Comparison of ENCODE assay signal across 21 cellular contexts in genomic region chr20:31617432-31618104, GRCh38. TPM values are rescaled to one million over a fixed set of nuclear protein-coding genes. Genes with fewer than 3 reads are reported as not detected.
DNase-seq lines count a peak whose midpoint lies in the region; ATAC-seq, FAIRE-seq and TF ChIP-seq lines count a peak whose summit lies in the region.
"Had no signal": no experiment of that assay in that cellular context is flagged by ENCODE, and none has a peak within 500 bp of the region (broad histone marks: within the 10 kb centered on the region; RNA-seq: fewer than 3 reads in every experiment).

No MANE protein-coding gene starts in this region.

- H3K4ac ChIP-seq in H1 (replicated peaks; ENCODE audit: insufficient read length, low read depth, low read length), result no peak overlapping the region

- peak overlapping the region; percentile 75; the same call in 1 of the 2 replicates for H2BK12ac ChIP-seq in H1 (ENCODE audit: low read depth, low read length)

- DNase-seq in GM12891 (ENCODE audit: insufficient read length, low spot score), result no peak
- peak; percentile 84 to 94 for DNase-seq in NOMO-1 (lab: John Stamatoyannopoulos, UW; ENCODE audit: unreplicated experiment in 2 of 2)
- no peak for DNase-seq in H1 (ENCODE audit: low read depth in 1 of 2, low spot score in 2 of 2)
- DNase-seq in MG63, result no peak
- DNase-seq in NCI-H748 (lab: John Stamatoyannopoulos, UW; ENCODE audit: unreplicated experiment), result no peak
- DNase-seq: activated CD8-positive, alpha-beta memory T cell treated with anti-CD3 and anti-CD28 coated beads for 24 hours; anterior cingulate cortex; cerebellar nuclear complex; heart right ventricle; HFFc6; islet precursor cell; mammary epithelial cell; NCI-H2029; NCI-H446 treated with DMSO at 0.1 percent for 48 hours had no signal

- WGBS in H1 (ENCODE audit: extremely low coverage in 1 of 2, insufficient coverage in 1 of 2, insufficient read length in 1 of 2, insufficient replicate concordance in 2 of 2, low coverage in 1 of 2, low lambda C conversion rate in 2 of 2, missing lambda C conversion rate in 1 of 2), 2 experiments, result 92% methylated on average over 5 of the region's 6 CpGs; no CpG with 5 or more reads in 1 of the 2 experiments

- H3K23me2 ChIP-seq in H1 (ENCODE audit: low read depth, low read length), result no peaks in the 10 kb centered on the region

- POLR2A ChIA-PET in H1 (lab: Charles Lee; ENCODE audit: partially characterized antibody), result interaction anchor here (1.4 to 26.1 kb wide), 2 partner anchors 12 to 49 kb away, joined by 3 to 1033 read pairs; no protein-coding TSS in a partner anchor

- no peaks in the 10 kb centered on the region for H3K9me3 ChIP-seq in BLaER1 treated with 17β-estradiol and CSF1 and Interleukin-3, amounts not matched to agents 10 nM and 100 nM (replicated peaks in 1 of 11)
- H3K9me3 ChIP-seq in H1 (ENCODE audit: insufficient read depth in 2 of 2, low read depth in 1 of 2, low read length in 1 of 2), result no peaks in the 10 kb centered on the region
- H3K9me3 ChIP-seq in MG63, result no peaks in the 10 kb centered on the region
- H3K9me3 ChIP-seq: heart right ventricle had no signal

- no peak overlapping the region for H3K14ac ChIP-seq in H1 (ENCODE audit: insufficient read length)

- no peaks in the 10 kb centered on the region for H3K36me3 ChIP-seq in BLaER1 treated with 17β-estradiol and CSF1 and Interleukin-3, amounts not matched to agents 10 nM and 100 nM
- no peaks in the 10 kb centered on the region for H3K36me3 ChIP-seq in H1 (ENCODE audit: control insufficient read depth in 2 of 4, insufficient read depth in 4 of 4, low read length in 3 of 4)
- no peaks in the 10 kb centered on the region for H3K36me3 ChIP-seq in MG63
- H3K36me3 ChIP-seq: heart right ventricle, neural progenitor cell had no signal

- no peak overlapping the region for H2AFZ ChIP-seq in H1 (ENCODE audit: low read length)
- H2AFZ ChIP-seq: neural progenitor cell had no signal

- no peak overlapping the region for H4K5ac ChIP-seq in H1 (ENCODE audit: insufficient read length, low read depth, low read length)

- peak overlapping the region; percentile 37 to 82 (median 63); a peak in 20 of 22 replicates for H3K4me2 ChIP-seq in BLaER1 treated with 17β-estradiol and CSF1 and Interleukin-3, amounts not matched to agents 10 nM and 100 nM
- H3K4me2 ChIP-seq in H1 (ENCODE audit: insufficient read depth in 1 of 2, low read depth in 2 of 2, low read length in 2 of 2), result no peak overlapping the region
- H3K4me2 ChIP-seq: neural progenitor cell had no signal

- TF ChIP-seq CTCF in H1 (IDR thresholded peaks at IDR 0.05; ENCODE audit: control extremely low read depth in 1 of 3, insufficient read depth in 1 of 3, low read depth in 1 of 3, low read length in 3 of 3), result no peak

- CTCF ChIA-PET in H1 (lab: Charles Lee; ENCODE audit: partially characterized antibody), result interaction anchor here (0.8 to 32.8 kb wide), 4 partner anchors 17 to 106 kb away, joined by 3 to 1559 read pairs (median 6); no protein-coding TSS in a partner anchor

- TF ChIP-seq POLR2A in GM12891 (IDR thresholded peaks at IDR 0.05; ENCODE audit: low read depth, low read length) (no peak), H1 (IDR thresholded peaks at IDR 0.05; ENCODE audit: control extremely low read depth in 1 of 2, low read depth in 2 of 2, low read length in 2 of 2) (no peak)

- peak overlapping the region in 10 of 11 experiments; percentile 14 to 70 (median 46); a peak in 19 of 22 replicates for H3K27ac ChIP-seq in BLaER1 treated with 17β-estradiol and CSF1 and Interleukin-3, amounts not matched to agents 10 nM and 100 nM
- no peak overlapping the region for H3K27ac ChIP-seq in H1 (ENCODE audit: low read depth, low read length)
- H3K27ac ChIP-seq: neural progenitor cell had no signal

- H2AK5ac ChIP-seq in H1 (ENCODE audit: low read depth, low read length), result no peak overlapping the region

- peak overlapping the region in 3 of 11 experiments; percentile 31 to 42 (median 32); a peak in 5 of 22 replicates for H3K9ac ChIP-seq in BLaER1 treated with 17β-estradiol and CSF1 and Interleukin-3, amounts not matched to agents 10 nM and 100 nM
- no peak overlapping the region for H3K9ac ChIP-seq in H1 (replicated peaks in 1 of 4; ENCODE audit: extremely low read depth in 1 of 4, low read depth in 3 of 4, low read length in 3 of 4)
- H3K9ac ChIP-seq: neural progenitor cell had no signal

- no peak for TF ChIP-seq RAD21 in H1 (IDR thresholded peaks at IDR 0.05 in 1 of 2, conservative IDR thresholded peaks at IDR 0.05 in 1 of 2; ENCODE audit: low read depth in 2 of 2, low read length in 2 of 2)

- no peak overlapping the region for H4K91ac ChIP-seq in H1 (replicated peaks; ENCODE audit: insufficient read length, low read length)

- H3K4me1 ChIP-seq in BLaER1 treated with 17β-estradiol and CSF1 and Interleukin-3, amounts not matched to agents 10 nM and 100 nM, result peaks cover 13 to 36% (median 30%) of the 10 kb centered on the region in 10 experiments; a peak in 19 of 20 replicates
- no peaks in the 10 kb centered on the region; a peak in 1 of 7 replicates for H3K4me1 ChIP-seq in H1 (replicated peaks in 1 of 4; ENCODE audit: control insufficient read depth in 3 of 4, insufficient read depth in 4 of 4, low read length in 3 of 4)
- H3K4me1 ChIP-seq: neural progenitor cell had no signal

- H3K56ac ChIP-seq in H1 (replicated peaks; ENCODE audit: insufficient read length, low read depth, low read length), result no peak overlapping the region

- no peak overlapping the region for H4K8ac ChIP-seq in H1 (ENCODE audit: extremely low read depth, insufficient read depth, low read length)

- peak; percentile 43 for FAIRE-seq in GM12891 (lab: Jason Lieb, UNC)
- FAIRE-seq in H1 (lab: Jason Lieb, UNC), result no peak
- FAIRE-seq: TTC549 had no signal

- H2BK120ac ChIP-seq in H1 (replicated peaks; ENCODE audit: low read depth, low read length), result no peak overlapping the region

- no peak overlapping the region for H2BK5ac ChIP-seq in H1 (ENCODE audit: low read depth, low read length)

- H3K18ac ChIP-seq in H1 (ENCODE audit: extremely low read depth, low read length), result no peak overlapping the region

- no peak overlapping the region for H3K23ac ChIP-seq in H1 (ENCODE audit: insufficient read length)

- no peak for TF ChIP-seq EP300 in H1 (IDR thresholded peaks at IDR 0.05; ENCODE audit: borderline replicate concordance in 1 of 2, low read depth in 2 of 2, low read length in 2 of 2)

- no peaks in the 10 kb centered on the region for H4K20me1 ChIP-seq in BLaER1 treated with 17β-estradiol and CSF1 and Interleukin-3, amounts not matched to agents 10 nM and 100 nM
- H4K20me1 ChIP-seq in H1 (replicated peaks in 1 of 2; ENCODE audit: control insufficient read depth in 1 of 2, insufficient read depth in 2 of 2, low read length in 2 of 2), result no peaks in the 10 kb centered on the region

- H3K79me2 ChIP-seq in H1 (ENCODE audit: control insufficient read depth in 1 of 2, insufficient read depth in 2 of 2, low read length in 2 of 2), result no peaks in the 10 kb centered on the region

- no peak overlapping the region for H3K4me3 ChIP-seq in BLaER1 treated with 17β-estradiol and CSF1 and Interleukin-3, amounts not matched to agents 10 nM and 100 nM
- no peak overlapping the region for H3K4me3 ChIP-seq in H1 (ENCODE audit: extremely low read depth in 1 of 4, insufficient read depth in 2 of 4, low read depth in 3 of 4, low read length in 4 of 4)
- no peak overlapping the region for H3K4me3 ChIP-seq in MG63
- H3K4me3 ChIP-seq: heart right ventricle, neural progenitor cell had no signal

- H3K79me1 ChIP-seq in H1 (ENCODE audit: low read depth, low read length), result no peaks in the 10 kb centered on the region

- no peak overlapping the region for H2BK20ac ChIP-seq in H1 (ENCODE audit: low read length)

- no peaks in the 10 kb centered on the region for H3K27me3 ChIP-seq in BLaER1 treated with 17β-estradiol and CSF1 and Interleukin-3, amounts not matched to agents 10 nM and 100 nM
- H3K27me3 ChIP-seq in H1 (replicated peaks in 1 of 4; ENCODE audit: control insufficient read depth in 3 of 4, extremely low read depth in 1 of 4, insufficient read depth in 3 of 4, low read length in 3 of 4), result no peaks in the 10 kb centered on the region; a peak in 2 of 7 replicates
- no peaks in the 10 kb centered on the region for H3K27me3 ChIP-seq in MG63
- H3K27me3 ChIP-seq: heart right ventricle, neural progenitor cell had no signal

- no peak overlapping the region for H2BK15ac ChIP-seq in H1 (ENCODE audit: low read length)

- no peak for ATAC-seq in HG03196 (IDR thresholded peaks at IDR 0.05; ENCODE audit: unreplicated experiment)
- ATAC-seq: heart right ventricle had no signal

TF ChIP-seq in GM12891, 5 proteins besides CTCF, POLR2A, EP300 and RAD21 (continues in another document):
- TF ChIP-seq POU2F2 (IDR thresholded peaks at IDR 0.05; ENCODE audit: low read depth, low read length) (no peak), POLR2AphosphoS5 (IDR thresholded peaks at IDR 0.05; ENCODE audit: low read depth, low read length) (no peak)

TF ChIP-seq in H1, 55 proteins besides CTCF, POLR2A, EP300 and RAD21 (continues in another document):
- TF ChIP-seq KDM1A (IDR thresholded peaks at IDR 0.05; ENCODE audit: borderline replicate concordance, low read length) (no peak), POU5F1 (IDR thresholded peaks at IDR 0.05; ENCODE audit: low read depth, low read length) (no peak)

RNA-seq across cellular contexts. Expression of gene ID1, which starts 12.5 kb away (rescaled TPM):
- polyA plus RNA-seq in GM12891 (2012; ENCODE audit: low read depth, missing spikeins), result 0.53 TPM
- 120 and 131 TPM in 2 replicates for total RNA-seq in H1 (2021; fragmentation: NEBNext Ultra II Directional; extraction: Animal tissue kit (Norgen Biotek cat#: 25700))
- 357 and 566 TPM in 2 replicates for polyA plus RNA-seq in H1 (2011; rRNA removed)
- polyA plus RNA-seq in H1 (2011; cell fraction: cytosol; rRNA removed), result 348 TPM
- 267 TPM for polyA plus RNA-seq in H1 (2011; cell fraction: nucleus; rRNA removed)
- 86.5 to 154 TPM (median 117 TPM) in 4 replicates for polyA plus RNA-seq in H1 (2012, experiment 1 of 2)
- 207 TPM for polyA plus RNA-seq in H1 (2012, experiment 2 of 2)
- polyA plus RNA-seq in H1 (2013, experiment 1 of 2), result 89.8 TPM
- polyA plus RNA-seq in H1 (2013, experiment 2 of 2), result 87.6 TPM
- polyA minus RNA-seq in H1 (2011; rRNA and poly(A)+ RNA removed), result 27.5 and 45.7 TPM in 2 replicates
- polyA minus RNA-seq in H1 (2011; cell fraction: cytosol; rRNA and poly(A)+ RNA removed), result 181 TPM
- 200 TPM for polyA minus RNA-seq in H1 (2011; cell fraction: nucleus; rRNA and poly(A)+ RNA removed)
- 363 and 396 TPM in 2 replicates for total RNA-seq in MG63 (2014; rRNA removed; shearing (Covaris generic); ENCODE audit: low replicate concordance)

RNA-seq across cellular contexts. Expression of gene COX4I2, which starts 20.1 kb away (rescaled TPM):
- polyA plus RNA-seq in GM12891 (2012; ENCODE audit: low read depth, missing spikeins), result not detected
- total RNA-seq in H1 (2021; fragmentation: NEBNext Ultra II Directional; extraction: Animal tissue kit (Norgen Biotek cat#: 25700)), result not detected in 2 replicates
- polyA plus RNA-seq in H1 (2011; rRNA removed), result 0.26 and 0.97 TPM in 2 replicates
- 0.14 TPM for polyA plus RNA-seq in H1 (2011; cell fraction: cytosol; rRNA removed)
- polyA plus RNA-seq in H1 (2011; cell fraction: nucleus; rRNA removed), result not detected
- polyA plus RNA-seq in H1 (2012, experiment 1 of 2), result 0.64 TPM in 1 of 4 replicates, not detected in the others
- not detected for polyA plus RNA-seq in H1 (2012, experiment 2 of 2)
- polyA plus RNA-seq in H1 (2013, experiment 1 of 2), result not detected
- not detected for polyA plus RNA-seq in H1 (2013, experiment 2 of 2)
- polyA minus RNA-seq in H1 (2011; rRNA and poly(A)+ RNA removed), result not detected in 2 replicates
- polyA minus RNA-seq in H1 (2011; cell fraction: cytosol; rRNA and poly(A)+ RNA removed), result not detected
- polyA minus RNA-seq in H1 (2011; cell fraction: nucleus; rRNA and poly(A)+ RNA removed), result not detected
- total RNA-seq in MG63 (2014; rRNA removed; shearing (Covaris generic); ENCODE audit: low replicate concordance), result not detected in 2 replicates
- total RNA-seq: activated T-helper 2 cell treated with anti-CD3 and anti-CD28 coated beads, Interferon-gamma antibody, Interleukin-2, Interleukin-4, amounts not matched to agents 10 μg/mL and 5 μg/mL and 100 μg/mL, durations not matched to agents 14 hours and 24 hours and 36 hours; HFFc6; mammary epithelial cell; OCI-LY7; SK-MEL-5 had no signal
- polyA plus RNA-seq: mammary epithelial cell had no signal

Comparison
In these comparisons a context has a peak if more than half of its experiments do, and no peak if none do; other contexts are left out.
1. H3K4me2 ChIP-seq: peak in BLaER1 treated with 17β-estradiol and CSF1 and Interleukin-3, amounts not matched to agents 10 nM and 100 nM (11 of 11); none in H1 (0 of 2).
2. DNase-seq: peak in NOMO-1 (2 of 2); none in GM12891 (single experiment), H1 (0 of 2), MG63 (single experiment) and NCI-H748 (single experiment).